8 cellular contexts compared by ENCODE assay signal in the genomic region with DNA sequence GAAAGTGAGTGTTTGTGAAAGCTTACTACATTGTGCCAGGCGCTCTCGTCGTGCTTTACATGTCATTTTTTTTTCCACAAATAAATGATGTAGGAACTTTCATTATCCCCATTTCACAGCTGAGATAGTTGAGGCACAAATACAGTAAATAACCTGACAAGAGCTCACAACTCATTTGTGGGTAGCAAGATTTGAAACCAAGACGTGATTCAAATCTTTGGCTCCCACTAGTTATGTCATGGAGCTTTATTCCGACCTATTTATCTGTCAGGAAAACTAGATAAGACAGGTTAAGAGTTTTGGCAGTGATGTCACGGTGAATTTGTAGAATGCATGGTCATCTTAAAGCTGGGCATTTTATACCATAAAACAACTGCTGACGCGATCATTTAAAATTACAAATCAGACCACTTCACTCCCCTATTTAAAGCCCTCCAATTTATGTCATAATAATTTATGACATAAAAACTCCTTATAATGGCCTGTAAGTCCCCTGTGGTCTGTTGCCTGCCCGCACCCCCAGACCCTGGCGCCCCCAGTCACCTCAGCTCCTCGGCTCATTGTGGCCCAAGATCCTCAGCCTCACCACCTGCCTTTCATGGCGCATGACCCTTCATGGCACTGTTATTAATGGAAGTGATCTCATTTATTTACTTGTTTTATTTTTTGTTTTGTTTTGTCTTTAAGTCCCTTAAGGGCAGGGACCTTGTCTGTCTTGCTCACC. TPM values are rescaled to one million over a fixed set of nuclear protein-coding genes. Genes with fewer than 3 reads are reported as not detected.
A peak's percentile ranks its signal among the peaks of the same experiment; 100 is the strongest.
DNase-seq lines count a peak whose midpoint lies in the region; ATAC-seq and TF ChIP-seq lines count a peak whose summit lies in the region.

No MANE protein-coding gene starts in this region.

- H3K27ac ChIP-seq in HUES48 (ENCODE audit: low read depth, low read length), result peak overlapping the region; percentile 99
- peak overlapping the region; percentile 3 for H3K27ac ChIP-seq in mesenchymal stem cell (ENCODE audit: low read length, poor library complexity, severe bottlenecking)

- no peak overlapping the region for H2AFZ ChIP-seq in mesenchymal stem cell (ENCODE audit: low read depth, low read length)

- peak overlapping the region; percentile 97 for H3K4me3 Mint-ChIP-seq in Caco-2 (ENCODE audit: unreplicated experiment)

- no peaks in the 10 kb centered on the region for H3K4me1 ChIP-seq in Caco-2
- H3K4me1 ChIP-seq in HUES48 (ENCODE audit: control insufficient read depth, insufficient read depth, low read length), result no peaks in the 10 kb centered on the region
- H3K4me1 ChIP-seq in mesenchymal stem cell (ENCODE audit: control insufficient read depth, insufficient read depth, low read depth, low read length), result peaks cover 2% of the 10 kb centered on the region

- H4K91ac ChIP-seq in mesenchymal stem cell (ENCODE audit: low read length), result no peak overlapping the region

- peak overlapping the region in 1 of 2 experiments; percentile 86 for H2BK12ac ChIP-seq in mesenchymal stem cell (ENCODE audit: low read length in 2 of 2)

- H3K27me3 ChIP-seq in Caco-2 (replicated peaks; ENCODE audit: control insufficient read depth, insufficient read depth, low read length), result no peaks in the 10 kb centered on the region
- no peaks in the 10 kb centered on the region for H3K27me3 ChIP-seq in HUES48 (ENCODE audit: control insufficient read depth, insufficient read depth, low read length)
- H3K27me3 ChIP-seq in mesenchymal stem cell (ENCODE audit: control insufficient read depth in 1 of 2, insufficient read depth in 1 of 2, low read length in 2 of 2), result no peaks in the 10 kb centered on the region

- no peaks in the 10 kb centered on the region for H3K9me3 Mint-ChIP-seq in Caco-2 (ENCODE audit: unreplicated experiment)

- H3K9me3 ChIP-seq in Caco-2 (no peaks in the 10 kb centered on the region), HUES48 (ENCODE audit: control insufficient read depth, insufficient read depth, low read length) (no peaks in the 10 kb centered on the region), mesenchymal stem cell (ENCODE audit: control insufficient read depth, low read length) (peaks cover 3% of the 10 kb centered on the region)

- H3K14ac ChIP-seq in mesenchymal stem cell (ENCODE audit: low read length in 2 of 2), result no peak overlapping the region

- DNase-seq in Caco-2, result no peak
- no peak for DNase-seq in astrocyte of the spinal cord (ENCODE audit: low read depth, low spot score)
- DNase-seq in mesenchymal stem cell, result peak; percentile 15
- no peak for DNase-seq in T-helper 9 cell
- DNase-seq in dedifferentiated amniotic fluid mesenchymal stem cell (ENCODE audit: extremely low spot score), result no peak
- DNase-seq in DMS153 treated with DMSO at 0.1 percent for 48 hours (lab: John Stamatoyannopoulos, UW; ENCODE audit: unreplicated experiment), result no peak

- H3K4ac ChIP-seq in mesenchymal stem cell (ENCODE audit: low read depth in 1 of 2, low read length in 2 of 2), result peak overlapping the region in 1 of 2 experiments; percentile 59

- no peak overlapping the region for H2BK5ac ChIP-seq in mesenchymal stem cell (ENCODE audit: low read depth, low read length, poor library complexity, severe bottlenecking)

- in situ Hi-C loops in astrocyte of the spinal cord (cut with HindIII; ENCODE audit: low sequenced_read_pairs), result no loop called here

- BruUV-seq in Caco-2 (replicated peaks; lab: Mats Ljungman, UMichigan), result no TSS peak

- CTCF ChIA-PET in Caco-2 (lab: Charles Lee), result no interaction called here

- H3K9ac ChIP-seq in HUES48 (ENCODE audit: low read depth, low read length) (peak overlapping the region; percentile 49), mesenchymal stem cell (ENCODE audit: low read length) (peak overlapping the region; percentile 100)

- no peak overlapping the region for H2AK5ac ChIP-seq in mesenchymal stem cell (ENCODE audit: low read length, severe bottlenecking)

- peak overlapping the region in 1 of 2 experiments; percentile 22 for H3K18ac ChIP-seq in mesenchymal stem cell (ENCODE audit: low read depth in 1 of 2, low read length in 2 of 2)

- peak overlapping the region; percentile 92 for H3K27ac Mint-ChIP-seq in Caco-2 (ENCODE audit: unreplicated experiment)

- intact Hi-C loops in Caco-2 (cut with micrococcal nuclease; ENCODE audit: unreplicated experiment), result loop anchor here (1.0 to 2.0 kb wide), 2 partner anchors 55 to 104 kb away; a partner anchor contains a TSS

- H3K79me1 ChIP-seq in mesenchymal stem cell (replicated peaks; ENCODE audit: low read length, poor library complexity, severe bottlenecking), result peaks cover 5% of the 10 kb centered on the region

- 82% methylated on average over 10 of the region's 12 CpGs for WGBS in mesenchymal stem cell

- peaks cover 9% of the 10 kb centered on the region for H3K36me3 Mint-ChIP-seq in Caco-2 (ENCODE audit: insufficient read depth, unreplicated experiment)

- no peak overlapping the region for H2BK120ac ChIP-seq in mesenchymal stem cell (ENCODE audit: low read depth, low read length)

- H3K4me1 Mint-ChIP-seq in Caco-2 (ENCODE audit: low read depth, unreplicated experiment), result no peaks in the 10 kb centered on the region

- H4K8ac ChIP-seq in mesenchymal stem cell (ENCODE audit: low read length), result no peak overlapping the region

- no peak for TF ChIP-seq CTCF in Caco-2 (IDR thresholded peaks at IDR 0.05; ENCODE audit: insufficient read depth in 1 of 2, low read depth in 1 of 2, low read length in 1 of 2, severe bottlenecking in 1 of 2, unreplicated experiment in 1 of 2)
- no peak for TF ChIP-seq CTCF in astrocyte of the spinal cord (IDR thresholded peaks at IDR 0.05; ENCODE audit: low read depth, low read length)

- peak overlapping the region; percentile 46 for H3K4me2 ChIP-seq in mesenchymal stem cell (ENCODE audit: low read length, poor library complexity, severe bottlenecking)

- H3K4me3 ChIP-seq in Caco-2 (ENCODE audit: low read depth, low read length), result peak overlapping the region; percentile 75
- H3K4me3 ChIP-seq in HUES48 (ENCODE audit: low read depth, low read length), result peak overlapping the region; percentile 93
- peak overlapping the region; percentile 98 for H3K4me3 ChIP-seq in astrocyte of the spinal cord (ENCODE audit: low read depth, low read length)
- H3K4me3 ChIP-seq in mesenchymal stem cell (ENCODE audit: insufficient read depth in 1 of 2, low read depth in 1 of 2, low read length in 2 of 2), result peak overlapping the region in 1 of 2 experiments; percentile 92

- no peak for ATAC-seq in HG03135 (IDR thresholded peaks at IDR 0.05; ENCODE audit: unreplicated experiment)

- H2BK15ac ChIP-seq in mesenchymal stem cell (ENCODE audit: low read depth, poor library complexity, severe bottlenecking), result peak overlapping the region; percentile 30

- H3K23ac ChIP-seq in mesenchymal stem cell (ENCODE audit: low read length in 2 of 2), result no peak overlapping the region

- POLR2A ChIA-PET in Caco-2 (lab: Charles Lee), result no interaction called here

- H3K36me3 ChIP-seq in Caco-2 (ENCODE audit: control insufficient read depth, insufficient read depth, low read length) (no peaks in the 10 kb centered on the region), HUES48 (ENCODE audit: control insufficient read depth, insufficient read depth, low read length) (peaks cover 16% of the 10 kb centered on the region), mesenchymal stem cell (ENCODE audit: control insufficient read depth in 1 of 2, insufficient read depth in 2 of 2, low read depth in 1 of 2, low read length in 2 of 2) (peaks cover 5 to 22% of the 10 kb centered on the region in 2 experiments)

- no peaks in the 10 kb centered on the region for H3K27me3 Mint-ChIP-seq in Caco-2 (ENCODE audit: insufficient read depth, unreplicated experiment)

RNA-seq across cellular contexts. Expression of a gene that starts 0.7 kb away (rescaled TPM):
- total RNA-seq in Caco-2 (2022), result 19.4 and 21.3 TPM in 2 replicates
- 16.6 TPM for polyA plus RNA-seq in mesenchymal stem cell (2013, experiment 1 of 2)
- polyA plus RNA-seq in mesenchymal stem cell (2013, experiment 2 of 2), result 17.0 TPM

RNA-seq across cellular contexts. Expression of a gene that starts 32.2 kb away (rescaled TPM):
- 0.35 and 0.61 TPM in 2 replicates for total RNA-seq in Caco-2 (2022)
- 1.1 TPM for polyA plus RNA-seq in mesenchymal stem cell (2013, experiment 1 of 2)
- 1.2 TPM for polyA plus RNA-seq in mesenchymal stem cell (2013, experiment 2 of 2)

RNA-seq across cellular contexts. Expression of a gene that starts 54.9 kb away (rescaled TPM):
- 11.9 and 14.1 TPM in 2 replicates for total RNA-seq in Caco-2 (2022)
- polyA plus RNA-seq in mesenchymal stem cell (2013, experiment 1 of 2), result 8.5 TPM
- polyA plus RNA-seq in mesenchymal stem cell (2013, experiment 2 of 2), result 8.3 TPM
